ENCODE assay signal across 1 cellular context in genomic region chr1:230160957-230161771, GRCh38.
TF ChIP-seq lines count a peak whose summit lies in the region.

No MANE protein-coding gene starts in this region.

TF ChIP-seq in K562, 482 proteins besides CTCF, POLR2A, EP300 and RAD21 (continued from another document and continues in another):
- TF ChIP-seq ZNF740 (CRISPR knock-in tag; IDR thresholded peaks at IDR 0.05) (no peak), ZNF740 (tag; IDR thresholded peaks at IDR 0.05) (no peak; a peak in 1 of 4 replicates), DPF2 (IDR thresholded peaks at IDR 0.05) (no peak), ZNF263 (CRISPR knock-in tag; IDR thresholded peaks at IDR 0.05; ENCODE audit: borderline replicate concordance) (no peak; the same call in 1 of the 2 replicates), ZKSCAN1 (IDR thresholded peaks at IDR 0.05; ENCODE audit: low read depth, low read length) (no peak), UBTF (IDR thresholded peaks at IDR 0.05; ENCODE audit: borderline replicate concordance in 1 of 2, low read depth in 2 of 2, low read length in 2 of 2) (no peak), TCF7L2 (IDR thresholded peaks at IDR 0.05; ENCODE audit: low read depth, low read length) (no peak), FOXA3 (CRISPR knock-in tag; conservative IDR thresholded peaks at IDR 0.05 in 1 of 2, IDR thresholded peaks at IDR 0.05 in 1 of 2) (no peak), TRIM24 (IDR thresholded peaks at IDR 0.05) (no peak), ZNF589 (CRISPR knock-in tag; IDR thresholded peaks at IDR 0.05; ENCODE audit: low read depth) (0 out of 2 replicates have a peak, but pooled peaks have one; percentile 49), ZNF512 (tag; IDR thresholded peaks at IDR 0.05) (no peak), FOXP1 (CRISPR knock-in tag; IDR thresholded peaks at IDR 0.05) (no peak), E2F5 (CRISPR knock-in tag; IDR thresholded peaks at IDR 0.05) (no peak), ILK (tag; IDR thresholded peaks at IDR 0.05; ENCODE audit: borderline replicate concordance, low read depth) (no peak), BCL6 (CRISPR knock-in tag; IDR thresholded peaks at IDR 0.05) (no peak), POLR2B (IDR thresholded peaks at IDR 0.05; ENCODE audit: low read depth, partially characterized antibody) (no peak), KHSRP (IDR thresholded peaks at IDR 0.05) (no peak), GTF2A2 (tag; IDR thresholded peaks at IDR 0.05) (no peak), MEF2D (tag; conservative IDR thresholded peaks at IDR 0.05; ENCODE audit: low read depth) (peak; percentile 73), MAFK (IDR thresholded peaks at IDR 0.05; ENCODE audit: low read length) (no peak), FIP1L1 (IDR thresholded peaks at IDR 0.05; ENCODE audit: low read depth, low read length, poor library complexity, severe bottlenecking) (no peak), SMARCA4 (IDR thresholded peaks at IDR 0.05) (no peak), JUN (IDR thresholded peaks at IDR 0.05; ENCODE audit: borderline replicate concordance, low read depth, low read length) (0 out of 2 replicates have a peak, but pooled peaks have one; percentile 10), JUN (CRISPR knock-in tag; IDR thresholded peaks at IDR 0.05; ENCODE audit: borderline replicate concordance) (no peak), ZNF253 (CRISPR knock-in tag; conservative IDR thresholded peaks at IDR 0.05) (no peak), GTF2E2 (tag; IDR thresholded peaks at IDR 0.05) (no peak), ZBTB43 (CRISPR knock-in tag; IDR thresholded peaks at IDR 0.05) (no peak), NCOA6 (IDR thresholded peaks at IDR 0.05) (no peak), ZBTB34 (CRISPR knock-in tag; IDR thresholded peaks at IDR 0.05) (no peak), EGR1 (conservative IDR thresholded peaks at IDR 0.05) (no peak), NCOR1 (IDR thresholded peaks at IDR 0.05) (no peak), CHD2 (IDR thresholded peaks at IDR 0.05; ENCODE audit: low read depth, low read length) (no peak), MYBL2 (IDR thresholded peaks at IDR 0.05; ENCODE audit: low read depth) (no peak), MYBL2 (CRISPR knock-in tag; IDR thresholded peaks at IDR 0.05; ENCODE audit: borderline replicate concordance) (no peak), MXD1 (CRISPR knock-in tag; IDR thresholded peaks at IDR 0.05; ENCODE audit: borderline replicate concordance, poor library complexity, severe bottlenecking) (no peak), CHCHD3 (CRISPR knock-in tag; IDR thresholded peaks at IDR 0.05) (no peak), SIN3A (IDR thresholded peaks at IDR 0.05; ENCODE audit: borderline replicate concordance in 2 of 2, control insufficient read depth in 1 of 2, low read depth in 2 of 2, low read length in 2 of 2) (no peak), SMAD2 (IDR thresholded peaks at IDR 0.05; ENCODE audit: low read depth, low read length) (no peak), NR3C1 (CRISPR knock-in tag; IDR thresholded peaks at IDR 0.05) (no peak), ZNF24 (IDR thresholded peaks at IDR 0.05) (no peak; the same call in 1 of the 2 replicates), U2AF1 (optimal IDR thresholded peaks at IDR 0.05; ENCODE audit: low read depth, low read length) (no peak), ZC3H4 (CRISPR knock-in tag; IDR thresholded peaks at IDR 0.05; ENCODE audit: borderline replicate concordance) (no peak), ZBTB5 (IDR thresholded peaks at IDR 0.05) (no peak), NCOA1 (IDR thresholded peaks at IDR 0.05; ENCODE audit: low read depth) (no peak), HSF4 (CRISPR knock-in tag; IDR thresholded peaks at IDR 0.05; ENCODE audit: borderline replicate concordance) (peak; percentile 72; the same call in 1 of the 2 replicates), HNRNPLL (IDR thresholded peaks at IDR 0.05; ENCODE audit: low read depth, low read length, poor library complexity, severe bottlenecking) (no peak), ZNF347 (CRISPR knock-in tag; IDR thresholded peaks at IDR 0.05; ENCODE audit: low read depth) (no peak), THRB (CRISPR knock-in tag; conservative IDR thresholded peaks at IDR 0.05) (no peak), IRF2 (CRISPR knock-in tag; IDR thresholded peaks at IDR 0.05) (no peak), CBX1 (IDR thresholded peaks at IDR 0.05; ENCODE audit: low read depth) (no peak), ZBTB12 (CRISPR knock-in tag; IDR thresholded peaks at IDR 0.05) (no peak), JUND (IDR thresholded peaks at IDR 0.05; ENCODE audit: borderline replicate concordance, low read depth, low read length) (no peak), JUND (tag; IDR thresholded peaks at IDR 0.05; ENCODE audit: borderline replicate concordance, low read depth, low read length) (peak; percentile 67; the same call in 2 of the 3 replicates), SAFB2 (IDR thresholded peaks at IDR 0.05; ENCODE audit: borderline replicate concordance, low read depth, low read length, severe bottlenecking) (no peak), MTF1 (CRISPR knock-in tag; IDR thresholded peaks at IDR 0.05; ENCODE audit: borderline replicate concordance) (no peak; the same call in 1 of the 2 replicates), ZNF354B (CRISPR knock-in tag; IDR thresholded peaks at IDR 0.05) (no peak; the same call in 1 of the 2 replicates), CBX5 (IDR thresholded peaks at IDR 0.05; ENCODE audit: borderline replicate concordance, low read depth) (no peak), ZNF77 (CRISPR knock-in tag; IDR thresholded peaks at IDR 0.05) (no peak), SNIP1 (IDR thresholded peaks at IDR 0.05; ENCODE audit: low read depth) (no peak), HMG20B (CRISPR knock-in tag; IDR thresholded peaks at IDR 0.05) (no peak), SRF (CRISPR knock-in tag; IDR thresholded peaks at IDR 0.05) (no peak), NFE2 (IDR thresholded peaks at IDR 0.05; ENCODE audit: low read depth) (no peak)
